In genomic region chr14:105292810-105293711, GRCh38 we compare ENCODE assay signal across 13 cellular contexts. TPM values are rescaled to one million over a fixed set of nuclear protein-coding genes. Genes with fewer than 3 reads are reported as not detected.
A peak's percentile ranks its signal among the peaks of the same experiment; 100 is the strongest.
DNase-seq lines count a peak whose midpoint lies in the region; ATAC-seq and TF ChIP-seq lines count a peak whose summit lies in the region.
"Had no signal": no experiment of that assay in that cellular context is flagged by ENCODE, and none has a peak within 500 bp of the region (broad histone marks: within the 10 kb centered on the region; RNA-seq: fewer than 3 reads in every experiment).

No MANE protein-coding gene starts in this region.

- H3K27me3 ChIP-seq in HL-60 (ENCODE audit: insufficient read depth, poor library complexity, severe bottlenecking): no peaks in the 10 kb centered on the region
- H3K27me3 ChIP-seq: tibial nerve had no signal

- peak; percentile 39 to 45 for ATAC-seq in activated naive CD4-positive, alpha-beta T cell treated with anti-CD3 and anti-CD28 coated beads, Interleukin-2, amount 50 U/mL, for 72 hours

- no peak overlapping the region for H3K4me3 ChIP-seq in HL-60 (replicated peaks; ENCODE audit: insufficient read depth, low read length)
- H3K4me3 ChIP-seq: tibial nerve had no signal

- peaks cover 8% of the 10 kb centered on the region for H3K36me3 Mint-ChIP-seq in T-helper 2 cell treated with Interferon-gamma antibody and Interleukin-4, amounts not matched to agents 5 μg/mL and 100 μg/mL, for 36 hours (ENCODE audit: low read depth)
- no peaks in the 10 kb centered on the region for H3K36me3 Mint-ChIP-seq in activated naive CD4-positive, alpha-beta T cell treated with anti-CD3 and anti-CD28 coated beads, Interleukin-2, amount 50 U/mL, for 72 hours

- H3K27me3 Mint-ChIP-seq in T-helper 2 cell treated with Interferon-gamma antibody and Interleukin-4, amounts not matched to agents 5 μg/mL and 100 μg/mL, for 36 hours (ENCODE audit: low read depth): no peaks in the 10 kb centered on the region

- H3K9me3 Mint-ChIP-seq in T-helper 2 cell treated with Interferon-gamma antibody and Interleukin-4, amounts not matched to agents 5 μg/mL and 100 μg/mL, for 36 hours: no peaks in the 10 kb centered on the region
- no peaks in the 10 kb centered on the region for H3K9me3 Mint-ChIP-seq in activated naive CD4-positive, alpha-beta T cell treated with anti-CD3 and anti-CD28 coated beads, Interleukin-2, amount 50 U/mL, for 72 hours

- H3K27ac Mint-ChIP-seq in T-helper 2 cell treated with Interferon-gamma antibody and Interleukin-4, amounts not matched to agents 5 μg/mL and 100 μg/mL, for 36 hours: peak overlapping the region; percentile 99
- peak overlapping the region; percentile 87 to 98 for H3K27ac Mint-ChIP-seq in activated naive CD4-positive, alpha-beta T cell treated with anti-CD3 and anti-CD28 coated beads, Interleukin-2, amount 50 U/mL, for 72 hours

- peak overlapping the region; percentile 64 for H3K27ac ChIP-seq in HL-60 (replicated peaks)

- peaks cover 31% of the 10 kb centered on the region for H3K4me1 Mint-ChIP-seq in T-helper 2 cell treated with Interferon-gamma antibody and Interleukin-4, amounts not matched to agents 5 μg/mL and 100 μg/mL, for 36 hours (ENCODE audit: low read depth)

- no peak for TF ChIP-seq CTCF in HL-60 (IDR thresholded peaks at IDR 0.05; ENCODE audit: insufficient read depth, low read length)

- intact Hi-C loops in posterior vena cava (cut with DNase I): no loop called here

- DNase-seq in T-helper 2 cell treated with Interferon-gamma antibody and Interleukin-4, amounts not matched to agents 5 μg/mL and 100 μg/mL, for 36 hours (ENCODE audit: low spot score): peak; percentile 63
- DNase-seq in T-helper 2 cell: no peak
- peak in 1 of 2 experiments; percentile 76 for DNase-seq in HL-60 (ENCODE audit: low read depth in 1 of 2, low spot score in 1 of 2)
- peak in 1 of 2 donors; percentile 55 for DNase-seq in activated naive CD4-positive, alpha-beta T cell treated with anti-CD3 and anti-CD28 coated beads, Interleukin-2, amount 50 U/mL, for 72 hours (ENCODE audit: low spot score in 2 of 2)
- DNase-seq in posterior vena cava (ENCODE audit: low spot score): peak; percentile 79
- no peak for DNase-seq in inferior parietal cortex (ENCODE audit: extremely low spot score)
- DNase-seq in NCI-H748 treated with DMSO at 0.1 percent for 48 hours (lab: John Stamatoyannopoulos, UW): no peak
- DNase-seq in SKM-1 (lab: John Stamatoyannopoulos, UW; ENCODE audit: unreplicated experiment): no peak
- DNase-seq: central memory CD4-positive, alpha-beta T cell; glutamatergic neuron; NCI-H1048 had no signal

- peak overlapping the region; percentile 81 for H3K4me3 Mint-ChIP-seq in T-helper 2 cell treated with Interferon-gamma antibody and Interleukin-4, amounts not matched to agents 5 μg/mL and 100 μg/mL, for 36 hours

RNA-seq across cellular contexts. Expression of gene BRF1, which starts 7.7 kb away (rescaled TPM):
- 10 to 100 TPM; 38.2 to 41.7 TPM for total RNA-seq in activated naive CD4-positive, alpha-beta T cell treated with anti-CD3 and anti-CD28 coated beads, Interleukin-2, amount 50 U/mL, for 72 hours
- 10 to 100 TPM; 18.8 to 19.4 TPM for total RNA-seq in posterior vena cava

RNA-seq across cellular contexts. Expression of gene PACS2, which starts 21.5 kb away (rescaled TPM):
- total RNA-seq in activated naive CD4-positive, alpha-beta T cell treated with anti-CD3 and anti-CD28 coated beads, Interleukin-2, amount 50 U/mL, for 72 hours: 10 to 100 TPM; 35.2 to 36.9 TPM
- total RNA-seq in posterior vena cava: 10 to 100 TPM; 61.3 to 69.4 TPM

RNA-seq across cellular contexts. Expression of gene BTBD6, which starts 44.7 kb away (rescaled TPM):
- 10 to 100 TPM; 15.9 to 22.8 TPM for total RNA-seq in activated naive CD4-positive, alpha-beta T cell treated with anti-CD3 and anti-CD28 coated beads, Interleukin-2, amount 50 U/mL, for 72 hours
- total RNA-seq in posterior vena cava: 10 to 100 TPM; 38.4 to 42.4 TPM
- total RNA-seq: A172 had no signal

Comparison
In these comparisons a context has a peak if more than half of its experiments do, and no peak if none do; other contexts are left out.
1. DNase-seq: peak in T-helper 2 cell treated with Interferon-gamma antibody and Interleukin-4, amounts not matched to agents 5 μg/mL and 100 μg/mL, for 36 hours (single experiment) and posterior vena cava (single experiment); none in T-helper 2 cell (0 of 5), inferior parietal cortex (single experiment), NCI-H748 treated with DMSO at 0.1 percent for 48 hours (single experiment) and SKM-1 (single experiment).